1 cellular context compared by ENCODE assay signal in the genomic region with DNA sequence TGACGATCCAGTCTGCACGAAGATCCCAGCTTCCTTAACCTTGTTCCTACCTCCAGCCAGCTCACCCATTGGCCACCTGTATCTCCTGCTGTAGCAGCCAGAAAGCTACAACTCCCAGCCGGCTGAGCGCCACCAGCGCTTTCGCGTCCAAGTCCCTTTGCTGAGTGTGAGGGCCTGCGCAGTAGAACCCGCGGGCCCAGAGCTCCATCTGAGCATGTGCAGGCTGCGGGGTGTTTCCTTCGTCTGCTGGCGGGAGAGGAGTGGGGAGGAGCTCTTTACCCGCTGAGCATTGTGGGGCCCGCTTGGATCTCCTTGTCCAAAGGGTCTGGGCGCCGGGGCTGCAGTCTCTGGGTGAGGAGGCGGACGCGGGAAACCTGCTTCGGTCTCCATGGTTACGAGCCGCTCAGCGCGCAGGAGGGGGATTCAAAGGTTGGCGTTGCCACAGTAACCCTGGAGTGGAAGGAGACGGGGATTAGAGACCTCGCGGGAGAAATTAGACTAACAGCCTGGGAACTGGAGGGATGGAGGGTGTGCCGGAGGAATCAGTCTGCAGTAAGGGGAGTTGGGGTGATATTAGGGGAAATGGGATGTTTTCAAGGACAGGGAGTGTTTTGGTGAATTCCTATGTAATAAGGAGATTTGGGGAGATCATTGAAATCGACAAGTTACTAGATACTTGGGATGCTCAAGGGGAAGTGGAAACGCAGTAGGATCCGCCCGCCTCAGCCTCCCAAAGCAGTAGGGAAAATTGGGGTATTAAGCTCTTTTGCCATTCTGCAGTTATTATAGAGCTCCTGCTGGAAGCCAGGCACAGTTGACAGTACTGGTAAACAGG.
TF ChIP-seq lines count a peak whose summit lies in the region.

No MANE protein-coding gene starts in this region.

TF ChIP-seq in IMR-90, 13 proteins besides CTCF, POLR2A, EP300 and RAD21 (continued from another document):
- TF ChIP-seq SMC3 (IDR thresholded peaks at IDR 0.05; ENCODE audit: low read depth, low read length) (no peak), USF2 (IDR thresholded peaks at IDR 0.05; ENCODE audit: low read depth, low read length) (no peak), RCOR1 (IDR thresholded peaks at IDR 0.05; ENCODE audit: insufficient replicate concordance, low read length) (no peak)
